Comparison of ENCODE assay signal across 8 cellular contexts in the genomic region with DNA sequence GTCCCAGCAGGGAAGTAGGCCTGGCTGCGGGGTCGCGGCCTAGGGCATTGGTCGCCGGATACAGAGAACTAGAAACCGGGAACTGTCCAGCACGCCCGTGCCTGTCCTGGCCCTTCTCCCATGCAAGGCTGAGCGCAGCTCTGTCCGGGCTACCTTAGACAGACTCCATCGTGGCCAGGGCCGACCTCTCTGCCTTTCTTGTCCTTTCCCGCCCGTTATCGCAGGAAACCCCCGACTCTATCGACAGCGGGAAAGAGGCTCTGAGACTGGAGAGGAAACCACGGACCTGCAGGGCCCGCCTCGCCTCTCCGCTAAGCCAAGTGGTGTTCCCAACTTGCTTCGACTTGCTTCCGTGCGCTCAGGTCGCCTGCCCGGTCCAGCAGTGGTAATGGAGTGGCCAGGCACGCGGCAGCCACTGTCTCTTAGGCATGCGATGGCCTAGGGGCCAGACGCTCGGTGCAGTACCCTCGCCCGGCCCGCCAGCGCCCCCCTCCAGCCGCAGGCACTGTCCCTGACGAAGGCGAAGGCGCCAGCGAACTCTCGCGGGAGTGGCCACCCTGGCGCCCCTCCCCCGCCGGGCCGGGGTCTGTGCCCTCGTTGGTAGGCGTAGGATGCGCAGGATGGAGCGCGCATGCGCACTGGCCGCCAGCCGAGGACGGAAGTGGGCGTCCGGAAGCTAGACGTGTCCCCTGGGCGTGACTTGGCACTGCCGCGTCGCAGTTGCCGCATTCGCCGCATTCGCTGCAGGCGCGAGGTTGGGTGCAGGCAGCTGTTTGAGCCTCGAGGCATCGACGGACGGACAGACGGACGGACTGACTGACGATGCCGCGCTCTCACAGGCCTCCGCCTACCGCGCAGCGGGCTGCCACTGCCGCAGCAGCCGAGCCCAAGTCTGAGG. TPM values are rescaled to one million over a fixed set of nuclear protein-coding genes. Genes with fewer than 3 reads are reported as not detected.
DNase-seq lines count a peak whose midpoint lies in the region; ATAC-seq, FAIRE-seq and TF ChIP-seq lines count a peak whose summit lies in the region.

No MANE protein-coding gene starts in this region.

- POLR2A ChIA-PET in K562 (lab: Yijun Ruan, JAX): no interaction called here

- no peak overlapping the region for H3K4me2 ChIP-seq in K562 (ENCODE audit: insufficient read depth, low read length)

- TF ChIP-seq RAD21 in K562 (CRISPR knock-in tag; conservative IDR thresholded peaks at IDR 0.05 in 1 of 2, IDR thresholded peaks at IDR 0.05 in 1 of 2): no peak

- CTCF ChIA-PET in K562 (lab: Yijun Ruan, JAX; ENCODE audit: low intra/inter-chr PET ratio): no interaction called here

- H3K36me3 ChIP-seq in K562 (ENCODE audit: control insufficient read depth, insufficient read depth, low read length) (no peaks in the 10 kb centered on the region), HAP-1 (replicated peaks) (no peaks in the 10 kb centered on the region)

- H3K4me3 ChIP-seq in K562: no peak overlapping the region
- no peak overlapping the region for H3K4me3 ChIP-seq in right cardiac atrium (ENCODE audit: low read length)
- H3K4me3 ChIP-seq in HAP-1: no peak overlapping the region

- H4K20me1 ChIP-seq in K562 (replicated peaks; ENCODE audit: control insufficient read depth, insufficient read depth, low read length): no peaks in the 10 kb centered on the region

- ATAC-seq in K562: no peak
- peak; percentile 82 to 86 for ATAC-seq in right cardiac atrium

- H3K27me3 ChIP-seq in K562 (ENCODE audit: control insufficient read depth in 2 of 2, insufficient read depth in 2 of 2, low read length in 2 of 2) (no peaks in the 10 kb centered on the region), right cardiac atrium (ENCODE audit: control insufficient read depth, insufficient read depth) (no peaks in the 10 kb centered on the region), HAP-1 (ENCODE audit: low read depth) (no peaks in the 10 kb centered on the region)

- no TSS peak for BruUV-seq in K562 (replicated peaks; lab: Mats Ljungman, UMichigan)

- intact Hi-C loops in K562 (cut with micrococcal nuclease): no loop called here
- intact Hi-C loops in right cardiac atrium (cut with DNase I): no loop called here
- intact Hi-C loops in posterior vena cava (cut with DNase I): no loop called here

- in situ Hi-C loops in K562 (cut with MboI): no loop called here
- in situ Hi-C loops in HAP-1 (cut with MboI; ENCODE audit: low sequenced_read_pairs): no loop called here

- DNase-seq in GM03348 (ENCODE audit: low spot score) (peak; percentile 81), K562 (ENCODE audit: extremely low read depth in 1 of 4, low spot score in 3 of 4) (no peak), right cardiac atrium (peak; percentile 81 to 91 (median 90)), posterior vena cava (ENCODE audit: low spot score) (peak; percentile 91), NCI-H146 (lab: John Stamatoyannopoulos, UW) (no peak), GM19238 (ENCODE audit: insufficient read length, low spot score) (no peak), HAP-1 (ENCODE audit: low spot score in 2 of 2) (no peak), SIG-M5 (lab: John Stamatoyannopoulos, UW) (no peak)

- H3K9ac ChIP-seq in K562 (ENCODE audit: insufficient read depth in 1 of 2, low read depth in 2 of 2, low read length in 2 of 2): no peak overlapping the region

- no peak for TF ChIP-seq EP300 in K562 (IDR thresholded peaks at IDR 0.05; ENCODE audit: low read length)

- 94% methylated on average over 17 of the region's 84 CpGs for WGBS in K562 (ENCODE audit: insufficient coverage, low coverage, missing lambda C conversion rate)
- WGBS in right cardiac atrium: 57% methylated on average over 84 of the region's 84 CpGs

- H3K79me2 ChIP-seq in K562 (ENCODE audit: control insufficient read depth, insufficient read depth, low read length): no peaks in the 10 kb centered on the region

- H3K9me3 ChIP-seq in K562 (replicated peaks; ENCODE audit: control insufficient read depth, insufficient read depth, low read depth, low read length) (no peaks in the 10 kb centered on the region), right cardiac atrium (ENCODE audit: control insufficient read depth, low read length) (no peaks in the 10 kb centered on the region), HAP-1 (no peaks in the 10 kb centered on the region)

- no peaks in the 10 kb centered on the region for H3K9me1 ChIP-seq in K562 (ENCODE audit: control insufficient read depth, insufficient read depth, low read length)

- no peak for FAIRE-seq in K562 (lab: Jason Lieb, UNC)

- no peak for TF ChIP-seq CTCF in K562 (IDR thresholded peaks at IDR 0.05 in 2 of 3, conservative IDR thresholded peaks at IDR 0.05 in 1 of 3; ENCODE audit: insufficient read depth in 2 of 3, low read depth in 1 of 3, low read length in 3 of 3)

- H3K4me1 ChIP-seq in K562 (replicated peaks in 1 of 2; ENCODE audit: control insufficient read depth in 2 of 2, insufficient read depth in 2 of 2, low read length in 2 of 2) (no peaks in the 10 kb centered on the region), right cardiac atrium (ENCODE audit: control insufficient read depth, insufficient read depth, low read length) (no peaks in the 10 kb centered on the region), HAP-1 (no peaks in the 10 kb centered on the region)

- no peak for TF ChIP-seq POLR2A in K562 (conservative IDR thresholded peaks at IDR 0.05)

- H3K27ac ChIP-seq in K562 (ENCODE audit: extremely low read depth, low read depth, low read length) (no peak overlapping the region), right cardiac atrium (ENCODE audit: low read length) (no peak overlapping the region)

- H2AFZ ChIP-seq in K562 (ENCODE audit: low read depth, low read length): no peak overlapping the region

TF ChIP-seq in K562, 482 proteins besides CTCF, POLR2A, EP300 and RAD21:
- TF ChIP-seq, protein P1, sequence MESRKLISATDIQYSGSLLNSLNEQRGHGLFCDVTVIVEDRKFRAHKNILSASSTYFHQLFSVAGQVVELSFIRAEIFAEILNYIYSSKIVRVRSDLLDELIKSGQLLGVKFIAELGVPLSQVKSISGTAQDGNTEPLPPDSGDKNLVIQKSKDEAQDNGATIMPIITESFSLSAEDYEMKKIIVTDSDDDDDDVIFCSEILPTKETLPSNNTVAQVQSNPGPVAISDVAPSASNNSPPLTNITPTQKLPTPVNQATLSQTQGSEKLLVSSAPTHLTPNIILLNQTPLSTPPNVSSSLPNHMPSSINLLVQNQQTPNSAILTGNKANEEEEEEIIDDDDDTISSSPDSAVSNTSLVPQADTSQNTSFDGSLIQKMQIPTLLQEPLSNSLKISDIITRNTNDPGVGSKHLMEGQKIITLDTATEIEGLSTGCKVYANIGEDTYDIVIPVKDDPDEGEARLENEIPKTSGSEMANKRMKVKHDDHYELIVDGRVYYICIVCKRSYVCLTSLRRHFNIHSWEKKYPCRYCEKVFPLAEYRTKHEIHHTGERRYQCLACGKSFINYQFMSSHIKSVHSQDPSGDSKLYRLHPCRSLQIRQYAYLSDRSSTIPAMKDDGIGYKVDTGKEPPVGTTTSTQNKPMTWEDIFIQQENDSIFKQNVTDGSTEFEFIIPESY (CRISPR knock-in tag; IDR thresholded peaks at IDR 0.05): peak; percentile 92
- TF ChIP-seq BHLHE40 (IDR thresholded peaks at IDR 0.05; ENCODE audit: low read length): no peak

RNA-seq across cellular contexts. Expression of a gene that starts 54.4 kb away (rescaled TPM):
- total RNA-seq in K562 (2011; cell fraction: chromatin; rRNA removed; ENCODE audit: low replicate concordance): 20.9 and 35.4 TPM in 2 replicates
- total RNA-seq in K562 (2011; cell fraction: nucleolus; rRNA removed): 12.2 and 13.3 TPM in 2 replicates
- total RNA-seq in K562 (2011; cell fraction: nucleoplasm; rRNA removed): 18.7 and 24.8 TPM in 2 replicates
- total RNA-seq in K562 (2014; rRNA removed) (43.0 and 44.0 TPM in 2 replicates), K562 (2014; rRNA removed; fragmentation: Illumina TruSeq; extraction: Trizol) (50.5 and 59.0 TPM in 2 replicates), K562 (2015; rRNA removed; fragmentation: Illumina TruSeq; extraction: Trizol) (49.1 and 51.2 TPM in 2 replicates), K562 (2021) (50.8 and 51.2 TPM in 2 replicates), right cardiac atrium (10 to 100 TPM; 24.8 to 30.9 (median 28.3) TPM), posterior vena cava (10 to 100 TPM; 42.7 to 50.5 TPM)
- polyA plus RNA-seq in K562 (2011; rRNA removed) (51.1 and 74.3 TPM in 2 replicates), K562 (2014; fragmentation: Illumina TruSeq; extraction: Trizol) (49.9 and 54.6 TPM in 2 replicates), K562 (2014; fragmentation: Nextera tagmentation; extraction: Ambion mirVana) (10 to 100 TPM; 11.2 to 15.4 TPM), K562 (2014; rRNA removed) (42.6 and 43.3 TPM in 2 replicates), right cardiac atrium (15.4 TPM)
- polyA plus RNA-seq in K562 (2011; cell fraction: cytosol; rRNA removed): 37.0 and 50.9 TPM in 2 replicates
- 25.1 and 37.5 TPM in 2 replicates for polyA plus RNA-seq in K562 (2011; cell fraction: nucleus; rRNA removed)
- 36.2 and 42.5 TPM in 2 replicates for polyA plus RNA-seq in K562 (2012)
- polyA minus RNA-seq in K562 (2011; rRNA and poly(A)+ RNA removed): 81.7 and 93.1 TPM in 2 replicates
- 28.6 and 37.4 TPM in 2 replicates for polyA minus RNA-seq in K562 (2011; cell fraction: cytosol; rRNA and poly(A)+ RNA removed)
- 13.1 and 27.3 TPM in 2 replicates for polyA minus RNA-seq in K562 (2011; cell fraction: nucleus; rRNA and poly(A)+ RNA removed)

Comparison
In these comparisons a context has a peak if more than half of its experiments do, and no peak if none do; other contexts are left out.
1. DNase-seq: peak in GM03348 (single experiment), right cardiac atrium (3 of 3) and posterior vena cava (single experiment); none in K562 (0 of 4), NCI-H146 (single experiment), GM19238 (single experiment), HAP-1 (0 of 2) and SIG-M5 (single experiment).